ENCODE assay signal across 8 cellular contexts in genomic region chr1:203305809-203306088, GRCh38. TPM values are rescaled to one million over a fixed set of nuclear protein-coding genes. Genes with fewer than 3 reads are reported as not detected.
DNase-seq lines count a peak whose midpoint lies in the region; ATAC-seq and TF ChIP-seq lines count a peak whose summit lies in the region.

No MANE protein-coding gene starts in this region.

- ATAC-seq in GM18907 (IDR thresholded peaks at IDR 0.05; ENCODE audit: unreplicated experiment) (peak; percentile 16), HG03354 (IDR thresholded peaks at IDR 0.05; ENCODE audit: poor library complexity, severe bottlenecking, unreplicated experiment) (peak; percentile 18)

- TF ChIP-seq POLR2A in lower leg skin (IDR thresholded peaks at IDR 0.05) = no peak
- no peak for TF ChIP-seq POLR2A in thyroid gland (IDR thresholded peaks at IDR 0.05)

- TF ChIP-seq CTCF in brain microvascular endothelial cell (IDR thresholded peaks at IDR 0.05; ENCODE audit: low read depth, low read length, missing control alignments) = no peak
- TF ChIP-seq CTCF in lower leg skin (IDR thresholded peaks at IDR 0.05) = no peak
- TF ChIP-seq CTCF in thyroid gland (IDR thresholded peaks at IDR 0.05) = no peak

- intact Hi-C loops in lower leg skin (cut with DNase I; ENCODE audit: low total_unique reads) (no loop called here), thyroid gland (cut with DNase I) (no loop called here)

- H3K4me3 ChIP-seq in brain microvascular endothelial cell (ENCODE audit: low read depth, low read length) = peak overlapping the region; percentile 74
- H3K4me3 ChIP-seq in lower leg skin (ENCODE audit: low read depth, poor library complexity, severe bottlenecking) = peak overlapping the region; percentile 93
- H3K4me3 ChIP-seq in thyroid gland (replicated peaks in 1 of 3) = peak overlapping the region; percentile 88 to 99 (median 96)

- 0% methylated on average over 1 to 10 of the region's 21 CpGs for WGBS in lower leg skin, 2 donors
- no CpG with 5 or more reads among the region's 21 CpGs for WGBS in thyroid gland, 2 donors

- in situ Hi-C loops in brain microvascular endothelial cell (cut with HindIII; ENCODE audit: low pct_ligation_motif_present, low sequenced_read_pairs) (no loop called here), G401 (cut with HindIII; ENCODE audit: low sequenced_read_pairs) (no loop called here)

- H3K9me3 ChIP-seq in thyroid gland = no peaks in the 10 kb centered on the region

- peaks cover 27 to 47% of the 10 kb centered on the region in 2 donors for H3K4me1 ChIP-seq in thyroid gland

- H3K36me3 ChIP-seq in brain microvascular endothelial cell (replicated peaks) (no peaks in the 10 kb centered on the region), thyroid gland (peaks cover 0 to 37% of the 10 kb centered on the region in 2 donors)

- H3K27ac ChIP-seq in brain microvascular endothelial cell = no peak overlapping the region
- peak overlapping the region; percentile 99 to 100 (median 99) for H3K27ac ChIP-seq in thyroid gland

- H3K27me3 ChIP-seq in brain microvascular endothelial cell (replicated peaks) = peaks cover 8% of the 10 kb centered on the region
- H3K27me3 ChIP-seq in thyroid gland = no peaks in the 10 kb centered on the region

- DNase-seq in brain microvascular endothelial cell (no peak), lower leg skin (ENCODE audit: low spot score in 2 of 2) (peak in 1 of 2 donors; percentile 33), thyroid gland (no peak), DMS153 treated with DMSO at 0.1 percent for 48 hours (lab: John Stamatoyannopoulos, UW; ENCODE audit: unreplicated experiment) (no peak), G401 (ENCODE audit: low spot score) (no peak)
- no peak for DNase-seq in effector CD8-positive, alpha-beta T cell (lab: John Stamatoyannopoulos, UW)

RNA-seq across cellular contexts. Expression of gene BTG2, which starts 0.4 kb away (rescaled TPM):
- total RNA-seq in lower leg skin = 100 to 1,000 TPM in 3 of 4 donors, 10 to 100 TPM in 1; 98.6 to 205 (median 131) TPM
- 10 to 100 TPM; 41.9 to 82.1 (median 51.9) TPM for total RNA-seq in thyroid gland
- total RNA-seq in G401 (2014; rRNA removed; shearing (Covaris generic)) = 12.7 and 15.2 TPM in 2 replicates

RNA-seq across cellular contexts. Expression of gene FMOD, which starts 45.2 kb away (rescaled TPM):
- total RNA-seq in lower leg skin (10 to 100 TPM in 3 of 4 donors, 1 to 10 TPM in 1; 5.6 to 37.7 (median 19.3) TPM), thyroid gland (100 to 1,000 TPM in 3 of 4 donors, 10 to 100 TPM in 1; 67.7 to 173 (median 111) TPM)
- not detected in 2 replicates for total RNA-seq in G401 (2014; rRNA removed; shearing (Covaris generic))
